In genomic region chr3:140187648-140188221, GRCh38 we compare ENCODE assay signal across 16 cellular contexts.
"Had no signal": no experiment of that assay in that cellular context is flagged by ENCODE, and none has a peak within 500 bp of the region (broad histone marks: within the 10 kb centered on the region; RNA-seq: fewer than 3 reads in every experiment).

No MANE protein-coding gene starts in this region.

- DNase-seq: activated CD4-positive, alpha-beta T cell treated with anti-CD3 and anti-CD28 coated beads, Interleukin-2, amount 10 ng/mL, durations not matched to agents 7 days and 5 days; activated CD4-positive, CD25-positive, alpha-beta regulatory T cell; activated CD8-positive, alpha-beta memory T cell treated with anti-CD3 and anti-CD28 coated beads for 24 hours; activated naive CD4-positive, alpha-beta T cell treated with Interleukin-2 at 50 U/mL for 16 hours; dorsolateral prefrontal cortex; endodermal cell; immature natural killer cell; midbrain; sigmoid colon; stimulated activated CD4-positive, alpha-beta T cell treated with anti-CD3 and anti-CD28 coated beads, Interleukin-12 subunit alpha, Interleukin-12 subunit beta, amount 100 ng/mL, for 4 hours; stimulated activated CD4-positive, alpha-beta T cell treated with anti-CD3 and anti-CD28 coated beads, Interleukin-2, amount 100 ng/mL, for 24 hours; tibial artery; uterus had no signal

- H3K36me3 ChIP-seq: gastrocnemius medialis, heart left ventricle, prostate gland, sigmoid colon, tibial artery, uterus had no signal

- H3K9me3 ChIP-seq: gastrocnemius medialis, prostate gland, sigmoid colon, uterus had no signal

- H3K4me3 ChIP-seq: dorsolateral prefrontal cortex, gastrocnemius medialis, heart left ventricle, prostate gland, sigmoid colon, tibial artery, uterus had no signal

- H3K27ac ChIP-seq: prostate gland had no signal

- H3K27me3 ChIP-seq: dorsolateral prefrontal cortex, gastrocnemius medialis, heart left ventricle, sigmoid colon, tibial artery, uterus had no signal
